Comparison of ENCODE assay signal across 7 cellular contexts in the genomic region with DNA sequence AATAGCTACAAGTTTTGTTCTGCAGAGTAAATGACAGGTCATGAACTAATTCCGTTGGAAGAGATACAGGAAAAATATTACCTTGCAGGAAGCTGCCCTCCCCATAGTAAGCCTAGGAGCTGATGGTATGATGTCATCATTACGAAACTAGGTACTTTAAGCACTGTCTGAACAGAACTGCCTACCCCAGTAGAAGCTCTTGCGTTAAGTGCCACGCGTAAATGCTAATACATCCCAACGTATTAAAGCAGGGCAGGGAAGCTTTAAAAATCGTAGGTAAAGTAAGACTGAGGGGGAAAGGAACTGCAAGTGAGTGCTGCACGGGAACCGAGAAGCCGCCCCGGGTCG. TPM values are rescaled to one million over a fixed set of nuclear protein-coding genes. Genes with fewer than 3 reads are reported as not detected.
DNase-seq lines count a peak whose midpoint lies in the region; ATAC-seq and TF ChIP-seq lines count a peak whose summit lies in the region.

No MANE protein-coding gene starts in this region.

- H3K79me1 ChIP-seq in H9 (ENCODE audit: insufficient read depth, low read depth, low read length, poor library complexity, severe bottlenecking): no peaks in the 10 kb centered on the region

- peak overlapping the region; percentile 93 to 95 for H3K4me3 Mint-ChIP-seq in H9
- peak overlapping the region in 8 of 10 donors; percentile 40 to 75 (median 69) for H3K4me3 Mint-ChIP-seq in naive thymus-derived CD4-positive, alpha-beta T cell

- POLR2A ChIA-PET in naive thymus-derived CD4-positive, alpha-beta T cell (lab: Charles Lee): no interaction called here

- no peak overlapping the region for H2BK120ac ChIP-seq in H9 (ENCODE audit: low read depth, low read length, poor library complexity, severe bottlenecking)

- no peak overlapping the region for H4K8ac ChIP-seq in H9 (replicated peaks; ENCODE audit: insufficient read length, low read depth, low read length)

- H3K9me3 Mint-ChIP-seq in H9: peaks cover 6 to 12% of the 10 kb centered on the region in 2 experiments
- peaks cover 4 to 42% (median 16%) of the 10 kb centered on the region in 11 donors for H3K9me3 Mint-ChIP-seq in naive thymus-derived CD4-positive, alpha-beta T cell

- H2BK5ac ChIP-seq in H9 (ENCODE audit: insufficient read length, low read length): no peak overlapping the region

- intact Hi-C loops in naive thymus-derived CD4-positive, alpha-beta T cell (cut with micrococcal nuclease): no loop called here
- intact Hi-C loops in posterior cingulate gyrus (cut with DNase I): no loop called here

- no peak overlapping the region for H2BK12ac ChIP-seq in H9 (ENCODE audit: insufficient read length, low read depth, low read length)

- no peaks in the 10 kb centered on the region for H3K27me3 Mint-ChIP-seq in H9 (ENCODE audit: low read depth)
- peaks cover 19 to 66% (median 56%) of the 10 kb centered on the region in 5 donors for H3K27me3 Mint-ChIP-seq in naive thymus-derived CD4-positive, alpha-beta T cell

- H3K23ac ChIP-seq in H9 (ENCODE audit: insufficient read length, low read depth, low read length): no peak overlapping the region

- no peak overlapping the region for H2BK15ac ChIP-seq in H9 (ENCODE audit: low read depth, low read length)

- no peak overlapping the region for H3K4ac ChIP-seq in H9 (ENCODE audit: low read depth, low read length)

- peak overlapping the region; percentile 56 for H3K9ac ChIP-seq in H9 (ENCODE audit: extremely low read depth, insufficient read length, low read length)
- peak overlapping the region; percentile 78 for H3K9ac ChIP-seq in KMS-11

- no peak overlapping the region for H3K18ac ChIP-seq in H9 (ENCODE audit: insufficient read length, low read depth, low read length)

- peaks cover 10 to 18% of the 10 kb centered on the region in 2 experiments for H3K4me1 Mint-ChIP-seq in H9
- H3K4me1 Mint-ChIP-seq in naive thymus-derived CD4-positive, alpha-beta T cell: peaks cover 5 to 12% (median 9%) of the 10 kb centered on the region in 7 donors

- peaks cover 16 to 22% (median 18%) of the 10 kb centered on the region in 3 experiments for H3K36me3 Mint-ChIP-seq in H9 (ENCODE audit: insufficient read depth in 1 of 3, low read depth in 3 of 3)
- H3K36me3 Mint-ChIP-seq in naive thymus-derived CD4-positive, alpha-beta T cell: peaks cover 0 to 10% (median 0%) of the 10 kb centered on the region in 5 donors

- H3K4me2 ChIP-seq in H9 (ENCODE audit: insufficient read depth, insufficient read length, low read length) (peak overlapping the region; percentile 77), KMS-11 (peak overlapping the region; percentile 70)

- H3K27me3 ChIP-seq in H9 (ENCODE audit: insufficient read depth, low read length): no peaks in the 10 kb centered on the region
- no peaks in the 10 kb centered on the region for H3K27me3 ChIP-seq in KMS-11 (ENCODE audit: insufficient read depth, low read depth)
- H3K27me3 ChIP-seq in esophagus (ENCODE audit: control insufficient read depth in 1 of 2, insufficient read depth in 2 of 2, low read length in 2 of 2): no peaks in the 10 kb centered on the region
- H3K27me3 ChIP-seq in naive thymus-derived CD4-positive, alpha-beta T cell (ENCODE audit: control insufficient read depth in 2 of 2, insufficient read depth in 2 of 2, low read length in 2 of 2): peaks cover 0 to 6% of the 10 kb centered on the region in 2 donors

- WGBS in H9 (ENCODE audit: extremely low coverage, insufficient read length, low lambda C conversion rate): no CpG with 5 or more reads among the region's 12 CpGs
- 1 to 4% methylated on average over 12 of the region's 12 CpGs for WGBS in esophagus, 2 donors

- H3T11ph ChIP-seq in H9 (ENCODE audit: low read length): no peak overlapping the region

- H3K4me3 ChIP-seq in KMS-11 (IDR thresholded peaks at IDR 0.05; ENCODE audit: insufficient read depth, low read depth, low read length): no peak overlapping the region
- peak overlapping the region; percentile 77 to 87 for H3K4me3 ChIP-seq in esophagus (ENCODE audit: low read depth in 1 of 2, low read length in 2 of 2)
- H3K4me3 ChIP-seq in naive thymus-derived CD4-positive, alpha-beta T cell (ENCODE audit: low read length): no peak overlapping the region

- no peak overlapping the region for H3K56ac ChIP-seq in H9 (ENCODE audit: insufficient read length, low read depth, low read length)

- H2AFZ ChIP-seq in H9 (ENCODE audit: low read length) (no peak overlapping the region), KMS-11 (ENCODE audit: low read depth) (peak overlapping the region; percentile 94)

- H3K4me1 ChIP-seq in H9 (ENCODE audit: insufficient read depth, low read length): no peaks in the 10 kb centered on the region; the same call in 1 of the 2 replicates
- peaks cover 3% of the 10 kb centered on the region for H3K4me1 ChIP-seq in KMS-11 (ENCODE audit: low read depth, poor library complexity, severe bottlenecking)
- no peaks in the 10 kb centered on the region for H3K4me1 ChIP-seq in esophagus (ENCODE audit: control insufficient read depth in 2 of 2, insufficient read depth in 2 of 2, low read length in 1 of 2)
- H3K4me1 ChIP-seq in naive thymus-derived CD4-positive, alpha-beta T cell (ENCODE audit: control insufficient read depth in 2 of 2, insufficient read depth in 2 of 2, low read length in 2 of 2): no peaks in the 10 kb centered on the region

- peak overlapping the region; percentile 84 to 95 (median 89); a peak in 4 of 7 replicates for H3K27ac Mint-ChIP-seq in H9
- H3K27ac Mint-ChIP-seq in naive thymus-derived CD4-positive, alpha-beta T cell: no peak overlapping the region

- H3K79me2 ChIP-seq in H9 (ENCODE audit: insufficient read depth, low read length) (peaks cover 8% of the 10 kb centered on the region; the same call in 1 of the 2 replicates), KMS-11 (ENCODE audit: insufficient read depth, low read depth) (peaks cover 20% of the 10 kb centered on the region; the same call in 1 of the 2 replicates)

- H3K36me3 ChIP-seq in KMS-11 (ENCODE audit: insufficient read depth): no peaks in the 10 kb centered on the region
- no peaks in the 10 kb centered on the region for H3K36me3 ChIP-seq in esophagus (ENCODE audit: control insufficient read depth in 2 of 2, insufficient read depth in 2 of 2, low read length in 1 of 2)
- no peaks in the 10 kb centered on the region for H3K36me3 ChIP-seq in naive thymus-derived CD4-positive, alpha-beta T cell (ENCODE audit: control insufficient read depth in 2 of 3, insufficient read depth in 3 of 3, low read length in 3 of 3)

- H4K5ac ChIP-seq in H9 (ENCODE audit: insufficient read length, low read depth, low read length): no peak overlapping the region

- peak overlapping the region; percentile 85; the same call in 1 of the 2 replicates for H3K14ac ChIP-seq in H9 (ENCODE audit: insufficient read depth, low read length)

- no peaks in the 10 kb centered on the region for H4K20me1 ChIP-seq in H9 (ENCODE audit: control insufficient read depth, insufficient read depth, insufficient read length)
- H4K20me1 ChIP-seq in KMS-11 (ENCODE audit: insufficient read depth): no peaks in the 10 kb centered on the region

- no peak overlapping the region for H4K91ac ChIP-seq in H9 (ENCODE audit: insufficient read length, low read depth, low read length)

- DNase-seq in H9 (no peak), posterior cingulate gyrus (no peak)
- no peak for DNase-seq in naive thymus-derived CD4-positive, alpha-beta T cell

- H2AK5ac ChIP-seq in H9 (ENCODE audit: insufficient read length, low read length): no peak overlapping the region

- no peak for TF ChIP-seq CTCF in H9 (conservative IDR thresholded peaks at IDR 0.05)
- TF ChIP-seq CTCF in KMS-11 (conservative IDR thresholded peaks at IDR 0.05; ENCODE audit: low read depth, low read length): no peak

- H3K23me2 ChIP-seq in H9 (ENCODE audit: insufficient read length, low read depth, low read length, poor library complexity, severe bottlenecking): no peaks in the 10 kb centered on the region

- ATAC-seq in GM18499 (IDR thresholded peaks at IDR 0.05; ENCODE audit: insufficient read depth, unreplicated experiment) (peak; percentile 49), SK-N-SH treated with all-trans-retinoic acid at 6 μM for 48 hours (peak; percentile 79)
- ATAC-seq in naive thymus-derived CD4-positive, alpha-beta T cell: peak; percentile 41

- H3K9me3 ChIP-seq in H9 (ENCODE audit: control insufficient read depth, low read depth, low read length) (no peaks in the 10 kb centered on the region), esophagus (ENCODE audit: control insufficient read depth in 2 of 2, insufficient read depth in 1 of 2, low read depth in 1 of 2, low read length in 1 of 2) (no peaks in the 10 kb centered on the region)
- H3K9me3 ChIP-seq in naive thymus-derived CD4-positive, alpha-beta T cell (ENCODE audit: control insufficient read depth in 2 of 3, low read length in 3 of 3): no peaks in the 10 kb centered on the region

- H3K27ac ChIP-seq in H9 (ENCODE audit: insufficient read length, low read depth, low read length): no peak overlapping the region
- H3K27ac ChIP-seq in KMS-11: peak overlapping the region; percentile 68
- H3K27ac ChIP-seq in esophagus (ENCODE audit: low read depth in 2 of 2, low read length in 1 of 2): peak overlapping the region; percentile 80 to 83
- H3K27ac ChIP-seq in naive thymus-derived CD4-positive, alpha-beta T cell (ENCODE audit: low read depth, low read length): no peak overlapping the region

- H2BK20ac ChIP-seq in H9 (ENCODE audit: low read depth, low read length, poor library complexity, severe bottlenecking): no peak overlapping the region

- CTCF ChIA-PET in naive thymus-derived CD4-positive, alpha-beta T cell (lab: Charles Lee): no interaction called here

RNA-seq across cellular contexts. Expression of gene UGGT2, which starts 0.6 kb away (rescaled TPM):
- total RNA-seq in H9 (2021): 31.3 and 34.5 TPM in 2 replicates
- 1 to 10 TPM; 3.2 to 3.5 TPM for polyA plus RNA-seq in esophagus
- 1 to 10 TPM in 1 of 5 experiments, under 1 TPM in 3, not detected in 1; 0.22 to 6.5 (median 0.51) TPM for total RNA-seq in naive thymus-derived CD4-positive, alpha-beta T cell
- not detected for polyA plus RNA-seq in naive thymus-derived CD4-positive, alpha-beta T cell

RNA-seq across cellular contexts. Expression of gene HS6ST3, which starts 37.3 kb away (rescaled TPM):
- 0.44 and 0.48 TPM in 2 replicates for total RNA-seq in H9 (2021)
- under 1 TPM; 0.12 to 0.25 TPM for polyA plus RNA-seq in esophagus
- not detected for total RNA-seq in naive thymus-derived CD4-positive, alpha-beta T cell
- not detected for polyA plus RNA-seq in naive thymus-derived CD4-positive, alpha-beta T cell

Comparison
In these comparisons a context has a peak if more than half of its experiments do, and no peak if none do; other contexts are left out.
1. H3K27ac ChIP-seq: peak in KMS-11 (single experiment) and esophagus (2 of 2); none in H9 (single experiment) and naive thymus-derived CD4-positive, alpha-beta T cell (single experiment).
2. H3K27ac Mint-ChIP-seq: peak in H9 (3 of 3); none in naive thymus-derived CD4-positive, alpha-beta T cell (0 of 9).
3. H3K4me3 ChIP-seq: peak in esophagus (2 of 2); none in KMS-11 (single experiment) and naive thymus-derived CD4-positive, alpha-beta T cell (single experiment).
4. Peak in every context shown above with its lines, with median percentiles within 50 percentile points of each other: ATAC-seq.